25 cellular contexts compared by ENCODE assay signal in genomic region chr5:27962201-27962600, GRCh38.
A peak's percentile ranks its signal among the peaks of the same experiment; 100 is the strongest.
DNase-seq lines count a peak whose midpoint lies in the region; ATAC-seq, FAIRE-seq and TF ChIP-seq lines count a peak whose summit lies in the region.
"Had no signal": no experiment of that assay in that cellular context is flagged by ENCODE, and none has a peak within 500 bp of the region (broad histone marks: within the 10 kb centered on the region; RNA-seq: fewer than 3 reads in every experiment).

No MANE protein-coding gene starts in this region.

- no peaks in the 10 kb centered on the region for H3K79me2 ChIP-seq in HepG2 (ENCODE audit: insufficient read depth, low read length)

- no peak for TF ChIP-seq RAD21 in HepG2 (CRISPR knock-in tag; IDR thresholded peaks at IDR 0.05)

- H3K4me2 ChIP-seq in HepG2 (ENCODE audit: low read depth, low read length), result no peak overlapping the region

- TF ChIP-seq POLR2A in HepG2 (IDR thresholded peaks at IDR 0.05; ENCODE audit: insufficient read depth in 1 of 2, low read depth in 2 of 2, low read length in 2 of 2) (no peak), right lobe of liver (IDR thresholded peaks at IDR 0.05) (no peak)

- H3K9ac ChIP-seq in HepG2 (ENCODE audit: insufficient read depth, low read depth, low read length), result no peak overlapping the region

- H3K4me3 ChIP-seq in HepG2 (replicated peaks in 1 of 3; ENCODE audit: insufficient read depth in 1 of 3, low read depth in 2 of 3, low read length in 3 of 3) (no peak overlapping the region), right lobe of liver (no peak overlapping the region), choroid plexus epithelial cell (ENCODE audit: low read depth, low read length) (no peak overlapping the region)
- H3K4me3 ChIP-seq: prostate gland had no signal

- TF ChIP-seq CTCF in HepG2 (CRISPR knock-in tag; IDR thresholded peaks at IDR 0.05), result no peak
- TF ChIP-seq CTCF in right lobe of liver (IDR thresholded peaks at IDR 0.05), result no peak
- TF ChIP-seq CTCF in choroid plexus epithelial cell (conservative IDR thresholded peaks at IDR 0.05; ENCODE audit: low read depth, low read length), result no peak

- no peak overlapping the region for H3K27ac ChIP-seq in HepG2 (ENCODE audit: extremely low read length, insufficient read depth, low read length)
- H3K27ac ChIP-seq in right lobe of liver, result no peak overlapping the region
- H3K27ac ChIP-seq: neutrophil, prostate gland had no signal

- ATAC-seq in HepG2 (no peak), right lobe of liver (no peak)
- no peak for ATAC-seq in stimulated activated naive CD8-positive, alpha-beta T cell treated with anti-CD3 and anti-CD28 coated beads, Interleukin-15, Interleukin-2, amounts not matched to agents 100 U/mL and 50 U/mL, for 24 hours
- ATAC-seq: Right ventricle myocardium inferior had no signal

- no peak for FAIRE-seq in HepG2 (lab: Jason Lieb, UNC)
- FAIRE-seq: A204.1 had no signal

- CTCF ChIA-PET in HepG2 (lab: Yijun Ruan, JAX; ENCODE audit: low intra/inter-chr PET ratio, low total read pairs), result no interaction called here

- POLR2A ChIA-PET in HepG2 (lab: Yijun Ruan, JAX), result no interaction called here

- no peaks in the 10 kb centered on the region for H3K36me3 ChIP-seq in HepG2 (replicated peaks in 1 of 2; ENCODE audit: control insufficient read depth in 1 of 2, insufficient read depth in 2 of 2, low read length in 2 of 2)
- H3K36me3 ChIP-seq in right lobe of liver, result no peaks in the 10 kb centered on the region
- H3K36me3 ChIP-seq: neutrophil, prostate gland had no signal

- WGBS in HepG2 (ENCODE audit: low lambda C conversion rate), result 12% methylated on average over 2 of the region's 2 CpGs
- 35% methylated on average over 2 of the region's 2 CpGs for WGBS in right lobe of liver (ENCODE audit: insufficient coverage, low coverage, low lambda C conversion rate, missing lambda C conversion rate)

- H4K20me1 ChIP-seq in HepG2 (ENCODE audit: insufficient read depth, low read length), result no peaks in the 10 kb centered on the region

- no peak overlapping the region for H2AFZ ChIP-seq in HepG2 (ENCODE audit: low read length)

- DNase-seq in HepG2 (ENCODE audit: low spot score), result no peak
- DNase-seq in right lobe of liver, result no peak
- DNase-seq in NOMO-1 treated with dmso at 0.1 percent for 144 hours (lab: John Stamatoyannopoulos, UW; ENCODE audit: unreplicated experiment), result peak; percentile 22
- DNase-seq in choroid plexus epithelial cell (ENCODE audit: low read depth), result peak; percentile 50
- no peak for DNase-seq in stimulated activated naive CD8-positive, alpha-beta T cell treated with anti-CD3 and anti-CD28 coated beads, Interleukin-15, Interleukin-2, amounts not matched to agents 100 U/mL and 50 U/mL, for 24 hours
- DNase-seq in cortex of kidney (lab: John Stamatoyannopoulos, UW), result no peak
- DNase-seq in AML-193 (lab: John Stamatoyannopoulos, UW), result no peak
- DNase-seq in SKM-1 (lab: John Stamatoyannopoulos, UW; ENCODE audit: unreplicated experiment), result no peak
- DNase-seq: activated CD4-positive, alpha-beta T cell treated with anti-CD3 and anti-CD28 coated beads, Interleukin-2, amount 10 ng/mL, durations not matched to agents 7 days and 5 days; activated naive CD4-positive, alpha-beta T cell treated with anti-CD3 and anti-CD28 coated beads, Interleukin-2, amount 10 ng/mL, durations not matched to agents 7 days and 5 days; activated T-cell treated with anti-CD3 and anti-CD28 coated beads, Interleukin-2, amount 50 U/mL, for 48 hours; anterior cingulate cortex; DMS79 treated with DMSO at 0.1 percent for 48 hours; effector CD4-positive, alpha-beta T cell; foreskin melanocyte; H7; mesenchymal stem cell; NCI-H1092; NCI-H2029; NCI-H2227 treated with DMSO at 0.1 percent for 48 hours; T-helper 9 cell had no signal

- peaks cover 4% of the 10 kb centered on the region; the same call in 1 of the 2 replicates for H3K4me1 ChIP-seq in HepG2 (ENCODE audit: insufficient read depth, low read length)
- H3K4me1 ChIP-seq in right lobe of liver, result no peaks in the 10 kb centered on the region
- H3K4me1 ChIP-seq: prostate gland had no signal

- TF ChIP-seq EP300 in HepG2 (IDR thresholded peaks at IDR 0.05; ENCODE audit: low read depth in 2 of 2, low read length in 2 of 2) (no peak), HepG2 (CRISPR knock-in tag; IDR thresholded peaks at IDR 0.05; ENCODE audit: borderline replicate concordance) (no peak)

- H3K27me3 ChIP-seq in HepG2 (ENCODE audit: control insufficient read depth in 1 of 2, insufficient read depth in 2 of 2, low read length in 2 of 2) (no peaks in the 10 kb centered on the region), right lobe of liver (no peaks in the 10 kb centered on the region)
- H3K27me3 ChIP-seq: neutrophil had no signal

- intact Hi-C loops in HepG2 (cut with micrococcal nuclease; ENCODE audit: unreplicated experiment) (no loop called here), right lobe of liver (cut with DNase I) (no loop called here)

- no peaks in the 10 kb centered on the region for H3K9me3 ChIP-seq in HepG2 (ENCODE audit: low read length)
- no peaks in the 10 kb centered on the region for H3K9me3 ChIP-seq in right lobe of liver
- H3K9me3 ChIP-seq: neutrophil, prostate gland had no signal

- in situ Hi-C loops in HepG2 (cut with HindIII; ENCODE audit: extremely low pct_ligation_motif_present, low pct_unique_long_range_greater_than_20kb), result no loop called here

- no TSS peak for BruUV-seq in HepG2 (replicated peaks; lab: Mats Ljungman, UMichigan)

TF ChIP-seq in HepG2, 621 proteins besides CTCF, POLR2A, EP300 and RAD21:
- TF ChIP-seq ZNF547 (CRISPR knock-in tag; IDR thresholded peaks at IDR 0.05) (no peak), CREB1 (IDR thresholded peaks at IDR 0.05) (0 out of 2 replicates have a peak, but pooled peaks have one; percentile 21), CREB1 (CRISPR knock-in tag; IDR thresholded peaks at IDR 0.05) (no peak), ATF7 (IDR thresholded peaks at IDR 0.05) (peak; percentile 29; the same call in 1 of the 2 replicates), ATF7 (CRISPR knock-in tag; IDR thresholded peaks at IDR 0.05) (no peak)
TF ChIP-seq in HepG2: peak in this region for 2.

Comparison
In these comparisons a context has a peak if more than half of its experiments do, and no peak if none do; other contexts are left out.
1. DNase-seq: peak in NOMO-1 treated with dmso at 0.1 percent for 144 hours (single experiment) and choroid plexus epithelial cell (single experiment); none in HepG2 (single experiment), right lobe of liver (0 of 3), stimulated activated naive CD8-positive, alpha-beta T cell treated with anti-CD3 and anti-CD28 coated beads, Interleukin-15, Interleukin-2, amounts not matched to agents 100 U/mL and 50 U/mL, for 24 hours (single experiment), cortex of kidney (single experiment), AML-193 (0 of 2) and SKM-1 (single experiment).